1 cellular context compared by ENCODE assay signal in genomic region chr20:46708172-46708860, GRCh38.
TF ChIP-seq lines count a peak whose summit lies in the region.

No MANE protein-coding gene starts in this region.

TF ChIP-seq in HCT116, 20 proteins besides CTCF, POLR2A, EP300 and RAD21 (continued from another document):
- no peak for TF ChIP-seq ZBTB33 (IDR thresholded peaks at IDR 0.05; ENCODE audit: extremely low read depth, insufficient replicate concordance, low read length)
- TF ChIP-seq CEBPB (IDR thresholded peaks at IDR 0.05; ENCODE audit: low read depth), result no peak
- TF ChIP-seq ATF3 (IDR thresholded peaks at IDR 0.05), result no peak
- no peak for TF ChIP-seq FOSL1 (IDR thresholded peaks at IDR 0.05; ENCODE audit: low read depth)
